12 cellular contexts compared by ENCODE assay signal in genomic region chr2:27828305-27828704, GRCh38.
"Had no signal": no experiment of that assay in that cellular context is flagged by ENCODE, and none has a peak within 500 bp of the region (broad histone marks: within the 10 kb centered on the region; RNA-seq: fewer than 3 reads in every experiment).

No MANE protein-coding gene starts in this region.

- DNase-seq: activated CD4-positive, alpha-beta T cell treated with anti-CD3 and anti-CD28 coated beads, Interleukin-2, amount 50 U/mL, for 48 hours; activated naive CD4-positive, alpha-beta T cell treated with anti-CD3 and anti-CD28 coated beads for 36 hours; activated naive CD8-positive, alpha-beta T cell treated with anti-CD3 and anti-CD28 coated beads, Interleukin-2, amount 50 U/mL, for 24 hours; aorta; cerebellar nuclear complex; effector CD8-positive, alpha-beta T cell; esophagus squamous epithelium; hippocampal formation; kidney; nucleus accumbens; WERI-Rb-1 had no signal

- H3K4me3 ChIP-seq: esophagus squamous epithelium had no signal

- H3K36me3 ChIP-seq: esophagus squamous epithelium, WERI-Rb-1 had no signal

- ATAC-seq: activated naive CD8-positive, alpha-beta T cell treated with anti-CD3 and anti-CD28 coated beads, Interleukin-2, amount 50 U/mL, for 24 hours; stimulated activated memory B cell treated with anti-CD40 and anti-IgM and Interleukin-4, amounts not matched to agents 10 μg/mL and 1 μg/mL and 100 μg/mL, for 72 hours had no signal

- H3K4me1 ChIP-seq: esophagus squamous epithelium had no signal

- H3K27ac ChIP-seq: esophagus squamous epithelium, WERI-Rb-1 had no signal

- H3K27me3 ChIP-seq: esophagus squamous epithelium had no signal
